ENCODE assay signal across 24 cellular contexts in genomic region chr22:20226077-20226716, GRCh38.
"Had no signal": no experiment of that assay in that cellular context is flagged by ENCODE, and none has a peak within 500 bp of the region (broad histone marks: within the 10 kb centered on the region; RNA-seq: fewer than 3 reads in every experiment).

No MANE protein-coding gene starts in this region.

- H3K4me3 Mint-ChIP-seq: naive thymus-derived CD4-positive, alpha-beta T cell; natural killer cell treated with Interleukin-12 subunit alpha and Interleukin-12 subunit beta and Interleukin-15 and Interleukin-18, amount 100 ng/mL, for 72 hours; neural crest cell; stimulated activated effector memory CD8-positive, alpha-beta T cell treated with anti-CD3 and anti-CD28 coated beads, Interleukin-12 subunit alpha, Interleukin-12 subunit beta, amount 100 ng/mL, for 72 hours; stimulated activated naive CD8-positive, alpha-beta T cell treated with anti-CD3 and anti-CD28 coated beads, Interleukin-15, Interleukin-2, amounts not matched to agents 100 ng/mL and 50 ng/mL, for 24 hours; type B pancreatic cell had no signal

- H3K9me3 ChIP-seq: left ventricle myocardium inferior, mucosa of descending colon, ovary, right atrium auricular region, right lobe of liver, suprapubic skin, thoracic aorta, tibial artery, uterus had no signal

- H3K4me3 ChIP-seq: left ventricle myocardium inferior, mucosa of descending colon, ovary, right atrium auricular region, right lobe of liver, smooth muscle cell, suprapubic skin, thoracic aorta, tibial artery, uterus had no signal

- H3K27ac ChIP-seq: left ventricle myocardium inferior, ovary, right atrium auricular region, right lobe of liver, suprapubic skin, thoracic aorta, tibial artery, uterus had no signal

- H3K4me2 ChIP-seq: smooth muscle cell had no signal

- H3K36me3 Mint-ChIP-seq: naive thymus-derived CD4-positive, alpha-beta T cell; natural killer cell treated with Interleukin-12 subunit alpha and Interleukin-12 subunit beta and Interleukin-15 and Interleukin-18, amount 100 ng/mL, for 72 hours; stimulated activated effector memory CD8-positive, alpha-beta T cell treated with anti-CD3 and anti-CD28 coated beads, Interleukin-12 subunit alpha, Interleukin-12 subunit beta, amount 100 ng/mL, for 72 hours; type B pancreatic cell had no signal

- H3K27ac Mint-ChIP-seq: progenitor cell of endocrine pancreas; stimulated activated effector memory CD8-positive, alpha-beta T cell treated with anti-CD3 and anti-CD28 coated beads, Interleukin-12 subunit alpha, Interleukin-12 subunit beta, amount 100 ng/mL, for 72 hours; stimulated activated naive CD8-positive, alpha-beta T cell treated with anti-CD3 and anti-CD28 coated beads, Interleukin-15, Interleukin-2, amounts not matched to agents 100 ng/mL and 50 ng/mL, for 24 hours; type B pancreatic cell had no signal

- DNase-seq: hippocampal formation; islet precursor cell; left ventricle myocardium inferior; mesendoderm; midbrain; mucosa of descending colon; naive thymus-derived CD4-positive, alpha-beta T cell; ovary; right lobe of liver; stimulated activated CD4-positive, alpha-beta T cell treated with anti-CD3 and anti-CD28 coated beads, Interleukin-1b, Interleukin-23, amount 100 ng/mL, for 48 hours; stimulated activated CD4-positive, alpha-beta T cell treated with anti-CD3 and anti-CD28 coated beads, Interleukin-4, amount 100 ng/mL, for 1 hour; stimulated activated naive CD4-positive, alpha-beta T cell; tibial artery; uterus had no signal

- H3K27me3 ChIP-seq: ovary, right atrium auricular region, right lobe of liver, suprapubic skin, tibial artery, uterus had no signal

- H3K4me1 Mint-ChIP-seq: naive thymus-derived CD4-positive, alpha-beta T cell; neural crest cell; stimulated activated effector memory CD8-positive, alpha-beta T cell treated with anti-CD3 and anti-CD28 coated beads, Interleukin-12 subunit alpha, Interleukin-12 subunit beta, amount 100 ng/mL, for 72 hours had no signal

- H3K4me1 ChIP-seq: suprapubic skin had no signal

- H3K27me3 Mint-ChIP-seq: naive thymus-derived CD4-positive, alpha-beta T cell; natural killer cell treated with Interleukin-12 subunit alpha and Interleukin-12 subunit beta and Interleukin-15 and Interleukin-18, amount 100 ng/mL, for 72 hours; progenitor cell of endocrine pancreas; stimulated activated naive CD8-positive, alpha-beta T cell treated with anti-CD3 and anti-CD28 coated beads, Interleukin-15, Interleukin-2, amounts not matched to agents 100 ng/mL and 50 ng/mL, for 24 hours; type B pancreatic cell had no signal

- H3K9me3 Mint-ChIP-seq: stimulated activated effector memory CD8-positive, alpha-beta T cell treated with anti-CD3 and anti-CD28 coated beads, Interleukin-12 subunit alpha, Interleukin-12 subunit beta, amount 100 ng/mL, for 72 hours; type B pancreatic cell had no signal

- H3K36me3 ChIP-seq: left ventricle myocardium inferior, ovary, right atrium auricular region, right lobe of liver, suprapubic skin, thoracic aorta, tibial artery, uterus had no signal
